Comparison of ENCODE assay signal across 8 cellular contexts in genomic region chr1:1512425-1512824, GRCh38. TPM values are rescaled to one million over a fixed set of nuclear protein-coding genes. Genes with fewer than 3 reads are reported as not detected.
A peak's percentile ranks its signal among the peaks of the same experiment; 100 is the strongest.
DNase-seq lines count a peak whose midpoint lies in the region; ATAC-seq and TF ChIP-seq lines count a peak whose summit lies in the region.
"Not testable (repeated sequence)": the region's sequence is repeated elsewhere in the genome, so short reads cannot be mapped to it uniquely, and the experiment has no call there.

No MANE protein-coding gene starts in this region.

- not testable (repeated sequence) for TF ChIP-seq CTCF in CD14-positive monocyte (IDR thresholded peaks at IDR 0.05); LNCaP clone FGC (IDR thresholded peaks at IDR 0.05; ENCODE audit: control insufficient read depth, extremely low read depth, insufficient read depth); body of pancreas (IDR thresholded peaks at IDR 0.05)

- 1 to 2% methylated on average over 19 to 42 of the region's 52 CpGs for WGBS in GM23248 (ENCODE audit: low coverage in 1 of 2, low lambda C conversion rate in 2 of 2, missing lambda C conversion rate in 2 of 2), 2 experiments
- WGBS in body of pancreas, 2 donors: 0% methylated on average over 5 to 31 of the region's 52 CpGs

- TF ChIP-seq POLR2A in body of pancreas (IDR thresholded peaks at IDR 0.05): not testable (repeated sequence)

- peak; percentile 11 for ATAC-seq in activated CD4-positive, alpha-beta T cell treated with anti-CD3 and anti-CD28 coated beads for 36 hours
- ATAC-seq in body of pancreas, Right ventricle myocardium inferior: not testable (repeated sequence)
- peak; percentile 30 to 43 for ATAC-seq in naive thymus-derived CD8-positive, alpha-beta T cell
- ATAC-seq in stimulated activated effector memory CD8-positive, alpha-beta T cell treated with anti-CD3 and anti-CD28 coated beads, Interleukin-12 subunit alpha, Interleukin-12 subunit beta, amount 100 ng/mL, for 72 hours: peak; percentile 20

- CTCF ChIA-PET in activated CD4-positive, alpha-beta T cell treated with anti-CD3 and anti-CD28 coated beads for 36 hours (lab: Charles Lee): not testable (repeated sequence)

- intact Hi-C loops in CD14-positive monocyte (cut with micrococcal nuclease); body of pancreas (cut with DNase I): not testable (repeated sequence)
- intact Hi-C loops in activated CD4-positive, alpha-beta T cell treated with anti-CD3 and anti-CD28 coated beads for 36 hours (cut with DNase I, micrococcal nuclease): loop anchor here (1.0 to 10.0 kb wide), 8 partner anchors 62 to 280 kb away; partner anchors contain the start of genes AURKAIP1 (in 1 of the 2), B3GALT6 (in 1 of the 2), CCNL2 (in 1 of the 2) and MIB2 (in 1 of the 2)
- intact Hi-C loops in Right ventricle myocardium inferior (cut with DNase I): loop anchor here (10.0 kb wide), 1 partner anchor 62 kb away; the partner anchor contains the start of gene SSU72

- H3K9me3 ChIP-seq in GM23248 (ENCODE audit: low read depth); body of pancreas: not testable (repeated sequence)

- peak overlapping the region; percentile 70 to 73 for H3K4me3 Mint-ChIP-seq in CD14-positive monocyte
- peak overlapping the region; percentile 76 for H3K4me3 Mint-ChIP-seq in activated CD4-positive, alpha-beta T cell treated with anti-CD3 and anti-CD28 coated beads for 36 hours
- H3K4me3 Mint-ChIP-seq in naive thymus-derived CD8-positive, alpha-beta T cell: peak overlapping the region; percentile 61 to 92 (median 69)
- peak overlapping the region; percentile 82 for H3K4me3 Mint-ChIP-seq in stimulated activated effector memory CD8-positive, alpha-beta T cell treated with anti-CD3 and anti-CD28 coated beads, Interleukin-12 subunit alpha, Interleukin-12 subunit beta, amount 100 ng/mL, for 72 hours

- H3K4me3 ChIP-seq in GM23248 (peak overlapping the region; percentile 84), LNCaP clone FGC (ENCODE audit: low read depth, low read length) (peak overlapping the region; percentile 89), body of pancreas (peak overlapping the region in 1 of 2 donors; percentile 32)

- H3K27ac ChIP-seq in GM23248 (peak overlapping the region; percentile 94), body of pancreas (peak overlapping the region; percentile 49 to 97 (median 88))

- H4K20me1 ChIP-seq in GM23248 (ENCODE audit: insufficient read depth): not testable (repeated sequence)

- in situ Hi-C loops in GM23248 (cut with MboI): not testable (repeated sequence)

- peak overlapping the region; percentile 68 for H3K4me2 ChIP-seq in GM23248 (ENCODE audit: unreplicated experiment)

- not testable (repeated sequence) for H2AFZ ChIP-seq in GM23248

- peak overlapping the region in 1 of 7 donors; percentile 46 for H3K27ac Mint-ChIP-seq in CD14-positive monocyte
- H3K27ac Mint-ChIP-seq in activated CD4-positive, alpha-beta T cell treated with anti-CD3 and anti-CD28 coated beads for 36 hours: not testable (repeated sequence)
- peak overlapping the region in 3 of 10 donors; percentile 43 to 93 (median 56) for H3K27ac Mint-ChIP-seq in naive thymus-derived CD8-positive, alpha-beta T cell
- H3K27ac Mint-ChIP-seq in stimulated activated effector memory CD8-positive, alpha-beta T cell treated with anti-CD3 and anti-CD28 coated beads, Interleukin-12 subunit alpha, Interleukin-12 subunit beta, amount 100 ng/mL, for 72 hours: peak overlapping the region; percentile 94

- not testable (repeated sequence) for H3K9me2 ChIP-seq in GM23248 (ENCODE audit: insufficient read depth)

- H3K27me3 ChIP-seq in GM23248 (replicated peaks; ENCODE audit: insufficient read depth); body of pancreas: not testable (repeated sequence)

- not testable (repeated sequence) for H3K4me1 ChIP-seq in GM23248 (ENCODE audit: insufficient read depth)
- peaks cover 17% of the 10 kb centered on the region for H3K4me1 ChIP-seq in body of pancreas

- POLR2A ChIA-PET in activated CD4-positive, alpha-beta T cell treated with anti-CD3 and anti-CD28 coated beads for 36 hours (lab: Charles Lee); naive thymus-derived CD8-positive, alpha-beta T cell (lab: Charles Lee): not testable (repeated sequence)

- not testable (repeated sequence) for H3K27me3 Mint-ChIP-seq in CD14-positive monocyte (ENCODE audit: low read depth in 3 of 3); activated CD4-positive, alpha-beta T cell treated with anti-CD3 and anti-CD28 coated beads for 36 hours; naive thymus-derived CD8-positive, alpha-beta T cell

- H3F3A ChIP-seq in GM23248 (ENCODE audit: insufficient read depth): not testable (repeated sequence)

- peaks cover 4 to 16% of the 10 kb centered on the region in 2 donors for H3K36me3 Mint-ChIP-seq in CD14-positive monocyte
- H3K36me3 Mint-ChIP-seq in activated CD4-positive, alpha-beta T cell treated with anti-CD3 and anti-CD28 coated beads for 36 hours (ENCODE audit: low read depth); naive thymus-derived CD8-positive, alpha-beta T cell: not testable (repeated sequence)
- peaks cover 16% of the 10 kb centered on the region for H3K36me3 Mint-ChIP-seq in stimulated activated effector memory CD8-positive, alpha-beta T cell treated with anti-CD3 and anti-CD28 coated beads, Interleukin-12 subunit alpha, Interleukin-12 subunit beta, amount 100 ng/mL, for 72 hours

- H3K36me3 ChIP-seq in GM23248 (ENCODE audit: low read depth); body of pancreas (replicated peaks in 1 of 2; ENCODE audit: insufficient read depth in 1 of 2, low read depth in 2 of 2): not testable (repeated sequence)

- H3K79me2 ChIP-seq in GM23248 (ENCODE audit: insufficient read depth): peaks cover 41% of the 10 kb centered on the region

- DNase-seq in CD14-positive monocyte (ENCODE audit: low spot score); LNCaP clone FGC (ENCODE audit: low read depth); body of pancreas: not testable (repeated sequence)
- peak; percentile 42 for DNase-seq in GM23248
- peak; percentile 36 for DNase-seq in activated CD4-positive, alpha-beta T cell treated with anti-CD3 and anti-CD28 coated beads for 36 hours
- peak; percentile 55 for DNase-seq in Right ventricle myocardium inferior (ENCODE audit: missing footprints)
- DNase-seq in naive thymus-derived CD8-positive, alpha-beta T cell: peak in 5 of 10 donors; percentile 23 to 37 (median 32)
- DNase-seq in stimulated activated effector memory CD8-positive, alpha-beta T cell treated with anti-CD3 and anti-CD28 coated beads, Interleukin-12 subunit alpha, Interleukin-12 subunit beta, amount 100 ng/mL, for 72 hours (ENCODE audit: low spot score in 2 of 2): peak in 1 of 2 donors; percentile 61

- H3K9me3 Mint-ChIP-seq in CD14-positive monocyte; activated CD4-positive, alpha-beta T cell treated with anti-CD3 and anti-CD28 coated beads for 36 hours (ENCODE audit: low read depth); naive thymus-derived CD8-positive, alpha-beta T cell; stimulated activated effector memory CD8-positive, alpha-beta T cell treated with anti-CD3 and anti-CD28 coated beads, Interleukin-12 subunit alpha, Interleukin-12 subunit beta, amount 100 ng/mL, for 72 hours: not testable (repeated sequence)

- peak overlapping the region; percentile 97 for H3K9ac ChIP-seq in GM23248

- H3K4me1 Mint-ChIP-seq in CD14-positive monocyte: peaks cover 21% of the 10 kb centered on the region
- H3K4me1 Mint-ChIP-seq in activated CD4-positive, alpha-beta T cell treated with anti-CD3 and anti-CD28 coated beads for 36 hours: not testable (repeated sequence)
- peaks cover 11 to 16% (median 14%) of the 10 kb centered on the region in 4 donors for H3K4me1 Mint-ChIP-seq in naive thymus-derived CD8-positive, alpha-beta T cell
- H3K4me1 Mint-ChIP-seq in stimulated activated effector memory CD8-positive, alpha-beta T cell treated with anti-CD3 and anti-CD28 coated beads, Interleukin-12 subunit alpha, Interleukin-12 subunit beta, amount 100 ng/mL, for 72 hours: peaks cover 19% of the 10 kb centered on the region

RNA-seq across cellular contexts. Expression of gene ATAD3A, which starts 0.5 kb away (rescaled TPM):
- polyA plus RNA-seq in CD14-positive monocyte (1 to 10 TPM; 4.1 to 6.4 TPM), GM23248 (2016; fragmentation: Nextera tagmentation; extraction: Ambion mirVana) (42.8 and 44.9 TPM in 2 replicates)
- 45.8 and 54.5 TPM in 2 replicates for total RNA-seq in GM23248 (2014; rRNA removed; shearing (Covaris generic))
- 10 to 100 TPM; 39.9 to 42.9 TPM for total RNA-seq in activated CD4-positive, alpha-beta T cell treated with anti-CD3 and anti-CD28 coated beads for 36 hours
- total RNA-seq in body of pancreas (10 to 100 TPM; 15.8 to 20.8 TPM), Right ventricle myocardium inferior (17.9 TPM)
- 10 to 100 TPM; 24.7 to 27.5 TPM for total RNA-seq in naive thymus-derived CD8-positive, alpha-beta T cell
- 10 to 100 TPM in 1 of 3 donors, 1 to 10 TPM in 2; 7.7 to 15.3 (median 8.5) TPM for polyA plus RNA-seq in naive thymus-derived CD8-positive, alpha-beta T cell

RNA-seq across cellular contexts. Expression of gene TMEM240, which starts 28.0 kb away (rescaled TPM):
- polyA plus RNA-seq in CD14-positive monocyte (not detected), GM23248 (2016; fragmentation: Nextera tagmentation; extraction: Ambion mirVana) (0.44 and 0.76 TPM in 2 replicates)
- 1.1 and 3.3 TPM in 2 replicates for total RNA-seq in GM23248 (2014; rRNA removed; shearing (Covaris generic))
- total RNA-seq in activated CD4-positive, alpha-beta T cell treated with anti-CD3 and anti-CD28 coated beads for 36 hours: under 1 TPM; 0.42 to 0.46 TPM
- total RNA-seq in body of pancreas (1 to 10 TPM; 1.0 to 3.6 TPM), Right ventricle myocardium inferior (6.9 TPM)
- 1 to 10 TPM; 3.4 TPM for total RNA-seq in naive thymus-derived CD8-positive, alpha-beta T cell
- polyA plus RNA-seq in naive thymus-derived CD8-positive, alpha-beta T cell: not detected

RNA-seq across cellular contexts. Expression of gene ATAD3B, which starts 40.9 kb away (rescaled TPM):
- polyA plus RNA-seq in CD14-positive monocyte: 1 to 10 TPM; 2.3 TPM
- 20.2 and 34.7 TPM in 2 replicates for total RNA-seq in GM23248 (2014; rRNA removed; shearing (Covaris generic))
- polyA plus RNA-seq in GM23248 (2016; fragmentation: Nextera tagmentation; extraction: Ambion mirVana): 11.6 and 12.1 TPM in 2 replicates
- 10 to 100 TPM; 26.2 to 39.2 TPM for total RNA-seq in activated CD4-positive, alpha-beta T cell treated with anti-CD3 and anti-CD28 coated beads for 36 hours
- 10 to 100 TPM; 16.6 to 37.2 TPM for total RNA-seq in body of pancreas
- total RNA-seq in Right ventricle myocardium inferior: 9.0 TPM
- 10 to 100 TPM; 47.3 to 50.9 TPM for total RNA-seq in naive thymus-derived CD8-positive, alpha-beta T cell
- polyA plus RNA-seq in naive thymus-derived CD8-positive, alpha-beta T cell: 1 to 10 TPM; 2.4 to 5.6 (median 2.6) TPM
